In the genomic region with DNA sequence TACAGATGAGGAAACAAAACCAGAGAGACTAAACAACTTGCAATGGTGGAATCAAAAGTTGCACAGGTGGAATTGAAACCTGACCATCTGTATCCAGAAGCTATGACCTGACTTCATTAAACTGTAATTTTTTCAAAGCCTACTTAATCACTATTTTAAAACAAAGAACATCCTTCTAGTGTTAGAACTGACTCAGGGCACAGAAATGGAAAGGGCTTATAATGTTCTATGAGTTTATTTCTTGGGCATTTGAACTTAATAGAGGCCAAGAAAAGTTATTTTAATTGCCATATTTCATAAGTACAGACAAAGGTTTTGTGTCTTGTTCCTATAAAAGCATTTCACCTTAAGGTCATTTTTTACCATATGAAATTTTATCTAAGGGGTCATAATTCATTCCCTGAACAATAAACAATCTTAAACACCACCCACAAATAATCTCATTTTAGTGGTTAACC, we compare ENCODE assay signal across 1 cellular context.
TF ChIP-seq lines count a peak whose summit lies in the region.

No MANE protein-coding gene starts in this region.

TF ChIP-seq in GM12878, 131 proteins besides CTCF, POLR2A, EP300 and RAD21 (continued from another document):
- TF ChIP-seq, protein P1, sequence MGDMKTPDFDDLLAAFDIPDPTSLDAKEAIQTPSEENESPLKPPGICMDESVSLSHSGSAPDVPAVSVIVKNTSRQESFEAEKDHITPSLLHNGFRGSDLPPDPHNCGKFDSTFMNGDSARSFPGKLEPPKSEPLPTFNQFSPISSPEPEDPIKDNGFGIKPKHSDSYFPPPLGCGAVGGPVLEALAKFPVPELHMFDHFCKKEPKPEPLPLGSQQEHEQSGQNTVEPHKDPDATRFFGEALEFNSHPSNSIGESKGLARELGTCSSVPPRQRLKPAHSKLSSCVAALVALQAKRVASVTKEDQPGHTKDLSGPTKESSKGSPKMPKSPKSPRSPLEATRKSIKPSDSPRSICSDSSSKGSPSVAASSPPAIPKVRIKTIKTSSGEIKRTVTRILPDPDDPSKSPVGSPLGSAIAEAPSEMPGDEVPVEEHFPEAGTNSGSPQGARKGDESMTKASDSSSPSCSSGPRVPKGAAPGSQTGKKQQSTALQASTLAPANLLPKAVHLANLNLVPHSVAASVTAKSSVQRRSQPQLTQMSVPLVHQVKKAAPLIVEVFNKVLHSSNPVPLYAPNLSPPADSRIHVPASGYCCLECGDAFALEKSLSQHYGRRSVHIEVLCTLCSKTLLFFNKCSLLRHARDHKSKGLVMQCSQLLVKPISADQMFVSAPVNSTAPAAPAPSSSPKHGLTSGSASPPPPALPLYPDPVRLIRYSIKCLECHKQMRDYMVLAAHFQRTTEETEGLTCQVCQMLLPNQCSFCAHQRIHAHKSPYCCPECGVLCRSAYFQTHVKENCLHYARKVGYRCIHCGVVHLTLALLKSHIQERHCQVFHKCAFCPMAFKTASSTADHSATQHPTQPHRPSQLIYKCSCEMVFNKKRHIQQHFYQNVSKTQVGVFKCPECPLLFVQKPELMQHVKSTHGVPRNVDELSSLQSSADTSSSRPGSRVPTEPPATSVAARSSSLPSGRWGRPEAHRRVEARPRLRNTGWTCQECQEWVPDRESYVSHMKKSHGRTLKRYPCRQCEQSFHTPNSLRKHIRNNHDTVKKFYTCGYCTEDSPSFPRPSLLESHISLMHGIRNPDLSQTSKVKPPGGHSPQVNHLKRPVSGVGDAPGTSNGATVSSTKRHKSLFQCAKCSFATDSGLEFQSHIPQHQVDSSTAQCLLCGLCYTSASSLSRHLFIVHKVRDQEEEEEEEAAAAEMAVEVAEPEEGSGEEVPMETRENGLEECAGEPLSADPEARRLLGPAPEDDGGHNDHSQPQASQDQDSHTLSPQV (IDR thresholded peaks at IDR 0.05), result no peak
- TF ChIP-seq CREM (IDR thresholded peaks at IDR 0.05; ENCODE audit: low read depth) (no peak), RUNX3 (IDR thresholded peaks at IDR 0.05; ENCODE audit: low read length) (no peak), IKZF2 (IDR thresholded peaks at IDR 0.05) (no peak), KDM1A (IDR thresholded peaks at IDR 0.05; ENCODE audit: borderline replicate concordance) (no peak), ZZZ3 (IDR thresholded peaks at IDR 0.05; ENCODE audit: control insufficient read depth, insufficient read length, low read depth) (no peak), KAT2A (conservative IDR thresholded peaks at IDR 0.05; ENCODE audit: control insufficient read depth, low read depth, low read length) (no peak), DPF2 (IDR thresholded peaks at IDR 0.05) (no peak), JUND (IDR thresholded peaks at IDR 0.05; ENCODE audit: low read depth, low read length) (no peak), SIX5 (IDR thresholded peaks at IDR 0.05; ENCODE audit: low read depth, low read length, severe bottlenecking) (no peak), SUPT20H (IDR thresholded peaks at IDR 0.05; ENCODE audit: borderline replicate concordance, control insufficient read depth, low read depth, low read length) (no peak), HDGF (IDR thresholded peaks at IDR 0.05) (no peak), CHD1 (IDR thresholded peaks at IDR 0.05; ENCODE audit: low read depth, low read length) (no peak), RB1 (IDR thresholded peaks at IDR 0.05; ENCODE audit: borderline replicate concordance) (no peak)
- TF ChIP-seq, protein P2, sequence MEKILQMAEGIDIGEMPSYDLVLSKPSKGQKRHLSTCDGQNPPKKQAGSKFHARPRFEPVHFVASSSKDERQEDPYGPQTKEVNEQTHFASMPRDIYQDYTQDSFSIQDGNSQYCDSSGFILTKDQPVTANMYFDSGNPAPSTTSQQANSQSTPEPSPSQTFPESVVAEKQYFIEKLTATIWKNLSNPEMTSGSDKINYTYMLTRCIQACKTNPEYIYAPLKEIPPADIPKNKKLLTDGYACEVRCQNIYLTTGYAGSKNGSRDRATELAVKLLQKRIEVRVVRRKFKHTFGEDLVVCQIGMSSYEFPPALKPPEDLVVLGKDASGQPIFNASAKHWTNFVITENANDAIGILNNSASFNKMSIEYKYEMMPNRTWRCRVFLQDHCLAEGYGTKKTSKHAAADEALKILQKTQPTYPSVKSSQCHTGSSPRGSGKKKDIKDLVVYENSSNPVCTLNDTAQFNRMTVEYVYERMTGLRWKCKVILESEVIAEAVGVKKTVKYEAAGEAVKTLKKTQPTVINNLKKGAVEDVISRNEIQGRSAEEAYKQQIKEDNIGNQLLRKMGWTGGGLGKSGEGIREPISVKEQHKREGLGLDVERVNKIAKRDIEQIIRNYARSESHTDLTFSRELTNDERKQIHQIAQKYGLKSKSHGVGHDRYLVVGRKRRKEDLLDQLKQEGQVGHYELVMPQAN (conservative IDR thresholded peaks at IDR 0.05), result no peak
- TF ChIP-seq, protein P3, sequence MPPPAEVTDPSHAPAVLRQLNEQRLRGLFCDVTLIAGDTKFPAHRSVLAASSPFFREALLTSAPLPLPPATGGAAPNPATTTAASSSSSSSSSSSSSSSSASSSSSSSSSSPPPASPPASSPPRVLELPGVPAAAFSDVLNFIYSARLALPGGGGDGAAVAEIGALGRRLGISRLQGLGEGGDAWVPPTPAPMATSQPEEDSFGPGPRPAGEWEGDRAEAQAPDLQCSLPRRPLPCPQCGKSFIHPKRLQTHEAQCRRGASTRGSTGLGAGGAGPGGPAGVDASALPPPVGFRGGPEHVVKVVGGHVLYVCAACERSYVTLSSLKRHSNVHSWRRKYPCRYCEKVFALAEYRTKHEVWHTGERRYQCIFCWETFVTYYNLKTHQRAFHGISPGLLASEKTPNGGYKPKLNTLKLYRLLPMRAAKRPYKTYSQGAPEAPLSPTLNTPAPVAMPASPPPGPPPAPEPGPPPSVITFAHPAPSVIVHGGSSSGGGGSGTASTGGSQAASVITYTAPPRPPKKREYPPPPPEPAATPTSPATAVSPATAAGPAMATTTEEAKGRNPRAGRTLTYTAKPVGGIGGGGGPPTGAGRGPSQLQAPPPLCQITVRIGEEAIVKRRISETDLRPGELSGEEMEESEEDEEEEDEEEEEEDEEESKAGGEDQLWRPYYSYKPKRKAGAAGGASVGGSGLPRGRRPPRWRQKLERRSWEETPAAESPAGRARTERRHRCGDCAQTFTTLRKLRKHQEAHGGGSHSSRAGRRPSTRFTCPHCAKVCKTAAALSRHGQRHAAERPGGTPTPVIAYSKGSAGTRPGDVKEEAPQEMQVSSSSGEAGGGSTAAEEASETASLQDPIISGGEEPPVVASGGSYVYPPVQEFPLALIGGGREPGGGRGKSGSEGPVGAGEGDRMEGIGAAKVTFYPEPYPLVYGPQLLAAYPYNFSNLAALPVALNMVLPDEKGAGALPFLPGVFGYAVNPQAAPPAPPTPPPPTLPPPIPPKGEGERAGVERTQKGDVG (CRISPR knock-in tag; IDR thresholded peaks at IDR 0.05), result no peak
